35 cellular contexts compared by ENCODE assay signal in genomic region chr1:231714440-231714839, GRCh38.
"Had no signal": no experiment of that assay in that cellular context is flagged by ENCODE, and none has a peak within 500 bp of the region (broad histone marks: within the 10 kb centered on the region; RNA-seq: fewer than 3 reads in every experiment).

No MANE protein-coding gene starts in this region.

- DNase-seq: Karpas-422, Kasumi-1, MG63, MM.1S, MV-4-11, NCI-H1048, NCI-H1092, NCI-H1092 treated with DMSO at 0.1 percent for 48 hours, NCI-H1105, NCI-H1105 treated with DMSO at 0.1 percent for 48 hours, NCI-H1417, NCI-H1417 treated with DMSO at 0.1 percent for 48 hours, NCI-H1436, NCI-H1436 treated with DMSO at 0.1 percent for 48 hours, NCI-H146, NCI-H1694, NCI-H1694 treated with DMSO at 0.1 percent for 48 hours, NCI-H187, NCI-H187 treated with DMSO at 0.1 percent for 48 hours, NCI-H1930, NCI-H2029, NCI-H2029 treated with DMSO at 0.1 percent for 48 hours, NCI-H2081, NCI-H2081 treated with DMSO at 0.1 percent for 48 hours, NCI-H2107, NCI-H2171, NCI-H2171 treated with DMSO at 0.1 percent for 48 hours, NCI-H2227 treated with DMSO at 0.1 percent for 48 hours, NCI-H226, NCI-H345, NCI-H446 treated with DMSO at 0.1 percent for 48 hours, NCI-H510A, NCI-H510A treated with DMSO at 0.1 percent for 48 hours, NCI-H524, NCI-H524 treated with DMSO at 0.1 percent for 48 hours had no signal

- H3K4me3 ChIP-seq: MG63 had no signal

- H3K36me3 ChIP-seq: MG63 had no signal

- H3K27me3 ChIP-seq: MG63 had no signal

- H3K9me3 ChIP-seq: MG63 had no signal
